Comparison of ENCODE assay signal across 14 cellular contexts in the genomic region with DNA sequence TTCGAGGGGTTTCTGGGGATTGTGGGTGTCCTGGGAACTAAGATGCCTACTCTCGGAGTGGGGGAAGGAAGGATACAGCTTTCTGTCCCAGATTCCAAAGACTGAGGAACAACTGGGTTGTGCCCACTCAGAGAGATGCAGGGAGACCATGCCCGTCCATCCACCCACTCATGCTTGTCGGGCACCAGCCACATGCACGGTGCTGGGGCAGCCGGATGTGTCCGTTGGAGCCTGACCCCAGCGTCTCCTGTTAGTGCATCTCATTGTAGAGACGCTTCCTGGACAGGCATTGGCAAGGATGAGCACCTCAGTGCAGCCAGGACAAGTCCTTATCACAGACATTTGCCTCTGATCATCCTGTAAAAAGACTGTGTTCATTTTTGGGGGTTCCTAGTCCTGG. TPM values are rescaled to one million over a fixed set of nuclear protein-coding genes. Genes with fewer than 3 reads are reported as not detected.
A peak's percentile ranks its signal among the peaks of the same experiment; 100 is the strongest.
DNase-seq lines count a peak whose midpoint lies in the region; ATAC-seq and TF ChIP-seq lines count a peak whose summit lies in the region.
"Had no signal": no experiment of that assay in that cellular context is flagged by ENCODE, and none has a peak within 500 bp of the region (broad histone marks: within the 10 kb centered on the region; RNA-seq: fewer than 3 reads in every experiment).

No MANE protein-coding gene starts in this region.

- H3K27ac ChIP-seq in colonic mucosa (no peak overlapping the region), ovary (no peak overlapping the region), upper lobe of right lung (no peak overlapping the region)
- H3K27ac ChIP-seq: KMS-11, RWPE1 had no signal

- H3K4me3 ChIP-seq in colonic mucosa (no peak overlapping the region), ovary (no peak overlapping the region), upper lobe of right lung (no peak overlapping the region)

- ATAC-seq in upper lobe of right lung (no peak), HG03175 (IDR thresholded peaks at IDR 0.05; ENCODE audit: unreplicated experiment) (no peak)

- H3K9ac ChIP-seq in colonic mucosa (ENCODE audit: low read depth in 2 of 2, low read length in 2 of 2), result no peak overlapping the region
- H3K9ac ChIP-seq: KMS-11 had no signal

- H3K9me3 ChIP-seq in colonic mucosa (no peaks in the 10 kb centered on the region), ovary (no peaks in the 10 kb centered on the region), upper lobe of right lung (no peaks in the 10 kb centered on the region)

- 85 to 94% (median 87%) methylated on average over 9 of the region's 9 CpGs for WGBS in ovary, 3 donors

- H3K27me3 ChIP-seq in colonic mucosa (no peaks in the 10 kb centered on the region), ovary (no peaks in the 10 kb centered on the region), upper lobe of right lung (no peaks in the 10 kb centered on the region)

- TF ChIP-seq POLR2A in ovary (IDR thresholded peaks at IDR 0.05), result no peak

- no peak for TF ChIP-seq EP300 in ovary (IDR thresholded peaks at IDR 0.05)

- TF ChIP-seq CTCF in colonic mucosa (IDR thresholded peaks at IDR 0.05) (no peak), ovary (IDR thresholded peaks at IDR 0.05) (no peak), upper lobe of right lung (IDR thresholded peaks at IDR 0.05) (no peak)

- H3K4me1 ChIP-seq in colonic mucosa (no peaks in the 10 kb centered on the region), ovary (ENCODE audit: insufficient read depth) (no peaks in the 10 kb centered on the region), upper lobe of right lung (no peaks in the 10 kb centered on the region)

- DNase-seq in activated gamma-delta T cell treated with Interleukin-2 at 50 U/mL for 16 hours (peak; percentile 1), activated gamma-delta T cell (lab: John Stamatoyannopoulos, UW) (no peak), colonic mucosa (peak; percentile 17), ovary (peak in 3 of 5 donors; percentile 1 to 8 (median 4)), upper lobe of right lung (peak; percentile 40)
- DNase-seq in central memory CD4-positive, alpha-beta T cell, result no peak
- DNase-seq: NCI-H1092; NCI-H1694 treated with DMSO at 0.1 percent for 48 hours; NCI-H345; NCI-H526 treated with DMSO at 0.1 percent for 48 hours; NK-92 treated with Interleukin-12 subunit alpha and Interleukin-12 subunit beta, amount 100 ng/mL, for 24 hours had no signal

- intact Hi-C loops in colonic mucosa (cut with DNase I) (no loop called here), ovary (cut with DNase I) (no loop called here), upper lobe of right lung (cut with DNase I) (no loop called here)

- H3K36me3 ChIP-seq in colonic mucosa, result no peaks in the 10 kb centered on the region
- no peaks in the 10 kb centered on the region for H3K36me3 ChIP-seq in ovary
- H3K36me3 ChIP-seq in upper lobe of right lung, result no peaks in the 10 kb centered on the region

RNA-seq across cellular contexts. Expression of gene METRNL, which starts 58.1 kb away (rescaled TPM):
- total RNA-seq in colonic mucosa (10 to 100 TPM; 84.2 to 87.2 TPM), ovary (10 to 100 TPM; 12.9 to 84.3 (median 29.7) TPM), upper lobe of right lung (79.9 TPM)
- 10 to 100 TPM in 1 of 2 donors, 1 to 10 TPM in 1; 4.3 to 29.4 TPM for polyA plus RNA-seq in ovary

Comparison
In these comparisons a context has a peak if more than half of its experiments do, and no peak if none do; other contexts are left out.
1. DNase-seq: peak in activated gamma-delta T cell treated with Interleukin-2 at 50 U/mL for 16 hours (single experiment), colonic mucosa (single experiment), ovary (3 of 5) and upper lobe of right lung (single experiment); none in activated gamma-delta T cell (single experiment) and central memory CD4-positive, alpha-beta T cell (single experiment).